ENCODE assay signal across 19 cellular contexts in the genomic region with DNA sequence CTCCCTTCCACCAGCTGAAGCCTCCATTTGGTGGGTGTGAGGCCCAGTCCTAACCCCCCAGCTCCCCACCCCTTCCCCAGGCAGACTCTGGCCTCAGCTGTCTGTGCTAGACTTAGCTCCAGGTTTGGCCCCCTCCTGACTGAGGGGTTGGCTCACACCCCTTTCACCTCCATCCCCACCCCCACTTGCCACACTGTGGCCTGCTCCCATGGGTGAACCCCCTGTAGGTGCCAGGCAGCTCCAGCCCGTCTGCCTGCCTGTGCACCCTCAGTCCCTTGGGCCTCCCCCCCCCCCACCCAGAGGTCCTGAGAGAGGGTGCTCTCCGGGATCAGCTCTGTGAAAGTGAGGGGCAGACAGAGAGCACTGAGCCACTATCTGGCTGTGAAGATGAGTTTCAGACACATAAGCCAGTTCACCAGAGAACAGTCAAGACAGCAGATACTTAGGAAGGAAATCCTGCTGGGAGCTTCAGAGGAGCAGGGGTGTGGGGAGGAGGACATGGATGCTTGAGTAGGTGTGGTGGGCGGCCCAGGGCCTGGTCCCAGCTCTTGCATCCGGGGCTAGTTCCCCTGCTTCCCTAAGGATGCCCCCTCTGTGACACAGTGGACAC. TPM values are rescaled to one million over a fixed set of nuclear protein-coding genes. Genes with fewer than 3 reads are reported as not detected.
DNase-seq lines count a peak whose midpoint lies in the region; ATAC-seq, FAIRE-seq and TF ChIP-seq lines count a peak whose summit lies in the region.
"Had no signal": no experiment of that assay in that cellular context is flagged by ENCODE, and none has a peak within 500 bp of the region (broad histone marks: within the 10 kb centered on the region; RNA-seq: fewer than 3 reads in every experiment).

No MANE protein-coding gene starts in this region.

- CTCF ChIA-PET in K562 (lab: Yijun Ruan, JAX; ENCODE audit: low intra/inter-chr PET ratio) (interaction anchor here (1.3 kb wide), 1 partner anchor 203 kb away, joined by 7 read pairs; no protein-coding TSS in a partner anchor), HepG2 (lab: Yijun Ruan, JAX; ENCODE audit: low intra/inter-chr PET ratio, low total read pairs) (no interaction called here)

- H3K4me1 ChIP-seq in BLaER1 (peaks cover 58% of the 10 kb centered on the region), K562 (replicated peaks in 1 of 2; ENCODE audit: control insufficient read depth in 2 of 2, insufficient read depth in 2 of 2, low read length in 2 of 2) (peaks cover 0 to 33% of the 10 kb centered on the region in 2 experiments; a peak in 3 of 5 replicates), HepG2 (ENCODE audit: insufficient read depth, low read length) (peaks cover 14% of the 10 kb centered on the region), testis (peaks cover 26% of the 10 kb centered on the region)

- no peak overlapping the region for H2AFZ ChIP-seq in K562 (ENCODE audit: low read depth, low read length)
- H2AFZ ChIP-seq in HepG2 (ENCODE audit: low read length): no peak overlapping the region

- H3K9me1 ChIP-seq in K562 (ENCODE audit: control insufficient read depth, insufficient read depth, low read length): no peaks in the 10 kb centered on the region

- POLR2A ChIA-PET in K562 (lab: Yijun Ruan, JAX) (interaction anchor here (0.6 to 49.7 kb wide), 21 partner anchors 3 to 850 kb away, joined by 3 to 1041 read pairs (median 4); a partner anchor contains a TSS), HepG2 (lab: Yijun Ruan, JAX) (no interaction called here)

- TF ChIP-seq RAD21 in K562 (CRISPR knock-in tag; conservative IDR thresholded peaks at IDR 0.05 in 1 of 2, IDR thresholded peaks at IDR 0.05 in 1 of 2) (no peak), HepG2 (CRISPR knock-in tag; IDR thresholded peaks at IDR 0.05) (no peak)

- peaks cover 2% of the 10 kb centered on the region for H3K36me3 Mint-ChIP-seq in mesothelial cell of epicardium

- TF ChIP-seq EP300 in K562 (IDR thresholded peaks at IDR 0.05; ENCODE audit: low read length): no peak
- TF ChIP-seq EP300 in HepG2 (IDR thresholded peaks at IDR 0.05; ENCODE audit: low read depth in 2 of 2, low read length in 2 of 2): no peak
- TF ChIP-seq EP300 in HepG2 (CRISPR knock-in tag; IDR thresholded peaks at IDR 0.05; ENCODE audit: borderline replicate concordance): no peak

- H3K4me2 ChIP-seq in BLaER1: peak overlapping the region; percentile 19; the same call in 1 of the 2 replicates
- H3K4me2 ChIP-seq in K562 (ENCODE audit: insufficient read depth, low read length): no peak overlapping the region
- no peak overlapping the region for H3K4me2 ChIP-seq in HepG2 (ENCODE audit: low read depth, low read length)

- no peaks in the 10 kb centered on the region for H3K9me3 Mint-ChIP-seq in mesothelial cell of epicardium
- H3K9me3 Mint-ChIP-seq: CD4-positive, alpha-beta T cell had no signal

- no peak overlapping the region for H3K27ac ChIP-seq in BLaER1
- no peak overlapping the region for H3K27ac ChIP-seq in K562 (ENCODE audit: extremely low read depth, low read depth, low read length)
- no peak overlapping the region for H3K27ac ChIP-seq in HepG2 (ENCODE audit: extremely low read length, insufficient read depth, low read length)
- H3K27ac ChIP-seq in testis: peak overlapping the region; percentile 44 to 53

- H4K20me1 ChIP-seq in BLaER1: peaks cover 20% of the 10 kb centered on the region; the same call in 1 of the 2 replicates
- peaks cover 28% of the 10 kb centered on the region for H4K20me1 ChIP-seq in K562 (replicated peaks; ENCODE audit: control insufficient read depth, insufficient read depth, low read length)
- H4K20me1 ChIP-seq in HepG2 (ENCODE audit: insufficient read depth, low read length): no peaks in the 10 kb centered on the region

- TF ChIP-seq POLR2A in K562 (conservative IDR thresholded peaks at IDR 0.05): no peak
- no peak for TF ChIP-seq POLR2A in HepG2 (IDR thresholded peaks at IDR 0.05; ENCODE audit: insufficient read depth in 1 of 2, low read depth in 2 of 2, low read length in 2 of 2)
- TF ChIP-seq POLR2A in testis (IDR thresholded peaks at IDR 0.05): no peak

- no peaks in the 10 kb centered on the region for H3K79me2 ChIP-seq in K562 (ENCODE audit: control insufficient read depth, insufficient read depth, low read length)
- no peaks in the 10 kb centered on the region for H3K79me2 ChIP-seq in HepG2 (ENCODE audit: insufficient read depth, low read length)

- H3K4me3 ChIP-seq in BLaER1 (no peak overlapping the region), K562 (no peak overlapping the region), HepG2 (replicated peaks in 1 of 3; ENCODE audit: insufficient read depth in 1 of 3, low read depth in 2 of 3, low read length in 3 of 3) (no peak overlapping the region), testis (no peak overlapping the region)
- H3K4me3 ChIP-seq: MG63 had no signal

- no peak overlapping the region for H3K4me3 Mint-ChIP-seq in mesothelial cell of epicardium
- H3K4me3 Mint-ChIP-seq: CD4-positive, alpha-beta T cell had no signal

- H3K9ac ChIP-seq in BLaER1 (no peak overlapping the region), K562 (ENCODE audit: insufficient read depth in 1 of 2, low read depth in 2 of 2, low read length in 2 of 2) (peak overlapping the region in 1 of 2 experiments; percentile 39; a peak in 2 of 4 replicates), HepG2 (ENCODE audit: insufficient read depth, low read depth, low read length) (no peak overlapping the region)

- H3K9me3 ChIP-seq in BLaER1 (no peaks in the 10 kb centered on the region), K562 (replicated peaks; ENCODE audit: control insufficient read depth, insufficient read depth, low read depth, low read length) (no peaks in the 10 kb centered on the region), HepG2 (ENCODE audit: low read length) (no peaks in the 10 kb centered on the region), testis (no peaks in the 10 kb centered on the region)
- H3K9me3 ChIP-seq: MG63 had no signal

- peaks cover 16% of the 10 kb centered on the region for H3K36me3 ChIP-seq in BLaER1
- H3K36me3 ChIP-seq in K562 (ENCODE audit: control insufficient read depth, insufficient read depth, low read length): no peaks in the 10 kb centered on the region
- H3K36me3 ChIP-seq in HepG2 (replicated peaks in 1 of 2; ENCODE audit: control insufficient read depth in 1 of 2, insufficient read depth in 2 of 2, low read length in 2 of 2): no peaks in the 10 kb centered on the region
- H3K36me3 ChIP-seq in testis (ENCODE audit: low read depth, missing control alignments): no peaks in the 10 kb centered on the region
- H3K36me3 ChIP-seq: MG63 had no signal

- FAIRE-seq in K562 (lab: Jason Lieb, UNC) (no peak), HepG2 (lab: Jason Lieb, UNC) (no peak)
- FAIRE-seq: GM18507, H54, HTR-8/SVneo had no signal

- ATAC-seq in K562 (peak; percentile 6), HepG2 (peak; percentile 8)
- ATAC-seq: PC-3 had no signal

- 18% methylated on average over 4 of the region's 4 CpGs for WGBS in K562 (ENCODE audit: insufficient coverage, low coverage, missing lambda C conversion rate)
- WGBS in HepG2 (ENCODE audit: low lambda C conversion rate): 60% methylated on average over 3 of the region's 4 CpGs
- WGBS in testis, 2 donors: 67 to 70% methylated on average over 2 to 4 of the region's 4 CpGs

- H3K4me1 Mint-ChIP-seq in mesothelial cell of epicardium: peaks cover 10% of the 10 kb centered on the region

- TF ChIP-seq CTCF in K562 (IDR thresholded peaks at IDR 0.05 in 2 of 3, conservative IDR thresholded peaks at IDR 0.05 in 1 of 3; ENCODE audit: insufficient read depth in 2 of 3, low read depth in 1 of 3, low read length in 3 of 3): no peak
- TF ChIP-seq CTCF in HepG2 (CRISPR knock-in tag; IDR thresholded peaks at IDR 0.05): no peak
- TF ChIP-seq CTCF in testis (IDR thresholded peaks at IDR 0.05): no peak
- no peak for TF ChIP-seq CTCF in mesothelial cell of epicardium (IDR thresholded peaks at IDR 0.05; ENCODE audit: unreplicated experiment)

- BruUV-seq in K562 (replicated peaks; lab: Mats Ljungman, UMichigan): no TSS peak
- BruUV-seq in HepG2 (replicated peaks; lab: Mats Ljungman, UMichigan): no TSS peak

- in situ Hi-C loops in K562 (cut with MboI): no loop called here
- in situ Hi-C loops in HepG2 (cut with HindIII; ENCODE audit: extremely low pct_ligation_motif_present, low pct_unique_long_range_greater_than_20kb): no loop called here

- no peaks in the 10 kb centered on the region for H3K27me3 Mint-ChIP-seq in mesothelial cell of epicardium (ENCODE audit: low read depth)
- H3K27me3 Mint-ChIP-seq: CD4-positive, alpha-beta T cell had no signal

- H3K27ac Mint-ChIP-seq in mesothelial cell of epicardium: no peak overlapping the region
- H3K27ac Mint-ChIP-seq: CD4-positive, alpha-beta T cell had no signal

- intact Hi-C loops in K562 (cut with micrococcal nuclease): no loop called here
- intact Hi-C loops in HepG2 (cut with micrococcal nuclease; ENCODE audit: unreplicated experiment): no loop called here
- intact Hi-C loops in testis (cut with DNase I; ENCODE audit: low total_unique reads): no loop called here

- H3K27me3 ChIP-seq in BLaER1 (no peaks in the 10 kb centered on the region), K562 (ENCODE audit: control insufficient read depth in 2 of 2, insufficient read depth in 2 of 2, low read length in 2 of 2) (no peaks in the 10 kb centered on the region), HepG2 (ENCODE audit: control insufficient read depth in 1 of 2, insufficient read depth in 2 of 2, low read length in 2 of 2) (no peaks in the 10 kb centered on the region), testis (no peaks in the 10 kb centered on the region)
- H3K27me3 ChIP-seq: MG63 had no signal

- DNase-seq in K562 (ENCODE audit: extremely low read depth in 1 of 4, low spot score in 3 of 4): no peak
- no peak for DNase-seq in HepG2 (ENCODE audit: low spot score)
- no peak for DNase-seq in testis
- DNase-seq in NCI-H2081 (lab: John Stamatoyannopoulos, UW): no peak
- no peak for DNase-seq in kidney tubule cell (ENCODE audit: low spot score)
- DNase-seq in mesothelial cell of epicardium (ENCODE audit: low spot score in 2 of 2, unreplicated experiment in 2 of 2): no peak
- DNase-seq: CD4-positive, alpha-beta T cell; DMS53; KG1; MG63; NCI-H146; NCI-H1930; NCI-H524 treated with DMSO at 0.1 percent for 48 hours; NCI-H774; PC-3 had no signal

RNA-seq across cellular contexts. Expression of a gene that starts 36.2 kb away (rescaled TPM):
- 103 and 226 TPM in 2 replicates for total RNA-seq in K562 (2011; cell fraction: chromatin; rRNA removed; ENCODE audit: low replicate concordance)
- total RNA-seq in K562 (2011; cell fraction: nucleolus; rRNA removed): 122 and 135 TPM in 2 replicates
- 120 and 153 TPM in 2 replicates for total RNA-seq in K562 (2011; cell fraction: nucleoplasm; rRNA removed)
- total RNA-seq in K562 (2014; rRNA removed) (132 and 153 TPM in 2 replicates), K562 (2014; rRNA removed; fragmentation: Illumina TruSeq; extraction: Trizol) (33.1 and 36.9 TPM in 2 replicates), K562 (2015; rRNA removed; fragmentation: Illumina TruSeq; extraction: Trizol) (74.6 and 75.0 TPM in 2 replicates), K562 (2021) (157 and 159 TPM in 2 replicates), HepG2 (2016; rRNA removed; fragmentation: Illumina TruSeq; extraction: Trizol) (19.6 and 20.4 TPM in 2 replicates), testis (10 to 100 TPM; 22.4 to 22.7 TPM), mesothelial cell of epicardium (32.0 to 35.4 TPM (median 34.6 TPM) in 3 replicates)
- polyA plus RNA-seq in K562 (2011; rRNA removed) (64.0 and 73.1 TPM in 2 replicates), K562 (2014; fragmentation: Illumina TruSeq; extraction: Trizol) (53.8 and 92.1 TPM in 2 replicates), K562 (2014; fragmentation: Nextera tagmentation; extraction: Ambion mirVana) (1 to 10 TPM; 2.1 to 4.5 TPM), K562 (2014; rRNA removed) (110 and 121 TPM in 2 replicates), HepG2 (2011; rRNA removed) (11.0 and 14.4 TPM in 2 replicates), testis (ENCODE audit: insufficient read depth, low read depth, low replicate concordance) (17.4 TPM)
- 74.8 and 124 TPM in 2 replicates for polyA plus RNA-seq in K562 (2011; cell fraction: cytosol; rRNA removed)
- polyA plus RNA-seq in K562 (2011; cell fraction: nucleus; rRNA removed): 187 and 284 TPM in 2 replicates
- 81.6 and 118 TPM in 2 replicates for polyA plus RNA-seq in K562 (2012)
- 29.5 and 43.3 TPM in 2 replicates for polyA minus RNA-seq in K562 (2011; rRNA and poly(A)+ RNA removed)
- 53.3 and 68.1 TPM in 2 replicates for polyA minus RNA-seq in K562 (2011; cell fraction: cytosol; rRNA and poly(A)+ RNA removed)
- polyA minus RNA-seq in K562 (2011; cell fraction: nucleus; rRNA and poly(A)+ RNA removed): 34.9 and 45.5 TPM in 2 replicates
- 1.8 TPM in 2 replicates for total RNA-seq in HepG2 (2016; cell fraction: cytosol; rRNA removed; fragmentation: Illumina TruSeq; extraction: Trizol; ENCODE audit: low read depth)
- total RNA-seq in HepG2 (2016; cell fraction: insoluble cytoplasmic fraction; rRNA removed; fragmentation: Illumina TruSeq; extraction: Trizol): 19.5 and 19.8 TPM in 2 replicates
- total RNA-seq in HepG2 (2016; cell fraction: membrane; rRNA removed; fragmentation: Illumina TruSeq; extraction: Trizol): 5.8 and 7.5 TPM in 2 replicates
- total RNA-seq in HepG2 (2016; cell fraction: nucleus; rRNA removed; fragmentation: Illumina TruSeq; extraction: Trizol): 13.2 and 13.5 TPM in 2 replicates
- 8.9 and 10.5 TPM in 2 replicates for polyA plus RNA-seq in HepG2 (2011; cell fraction: cytosol; rRNA removed)
- 51.0 and 62.2 TPM in 2 replicates for polyA plus RNA-seq in HepG2 (2011; cell fraction: nucleus; rRNA removed)
- 7.7 and 10.0 TPM in 2 replicates for polyA plus RNA-seq in HepG2 (2012)
- polyA plus RNA-seq in HepG2 (2016; cell fraction: cytosol; fragmentation: Illumina TruSeq; extraction: Trizol; ENCODE audit: low read depth): 1.2 and 1.9 TPM in 2 replicates
- polyA plus RNA-seq in HepG2 (2016; cell fraction: insoluble cytoplasmic fraction; fragmentation: Illumina TruSeq; extraction: Trizol; ENCODE audit: low read depth): 11.3 and 12.7 TPM in 2 replicates
- polyA plus RNA-seq in HepG2 (2016; cell fraction: membrane; fragmentation: Illumina TruSeq; extraction: Trizol; ENCODE audit: low read depth): 3.0 and 4.1 TPM in 2 replicates
- 19.5 and 30.2 TPM in 2 replicates for polyA plus RNA-seq in HepG2 (2016; cell fraction: nucleus; fragmentation: Illumina TruSeq; extraction: Trizol; ENCODE audit: insufficient read depth, low read depth)
- polyA minus RNA-seq in HepG2 (2011; rRNA and poly(A)+ RNA removed; ENCODE audit: low replicate concordance): 9.9 and 30.7 TPM in 2 replicates
- 9.1 and 9.8 TPM in 2 replicates for polyA minus RNA-seq in HepG2 (2011; cell fraction: cytosol; rRNA and poly(A)+ RNA removed)
- polyA minus RNA-seq in HepG2 (2011; cell fraction: nucleus; rRNA and poly(A)+ RNA removed): 7.8 and 8.6 TPM in 2 replicates

RNA-seq across cellular contexts. Expression of a gene that starts 49.0 kb away (rescaled TPM):
- 220 and 305 TPM in 2 replicates for total RNA-seq in K562 (2011; cell fraction: chromatin; rRNA removed; ENCODE audit: low replicate concordance)
- total RNA-seq in K562 (2011; cell fraction: nucleolus; rRNA removed): 68.7 and 81.2 TPM in 2 replicates
- 142 and 210 TPM in 2 replicates for total RNA-seq in K562 (2011; cell fraction: nucleoplasm; rRNA removed)
- 183 and 249 TPM in 2 replicates for total RNA-seq in K562 (2014; rRNA removed)
- 319 and 370 TPM in 2 replicates for total RNA-seq in K562 (2014; rRNA removed; fragmentation: Illumina TruSeq; extraction: Trizol)
- 283 and 289 TPM in 2 replicates for total RNA-seq in K562 (2015; rRNA removed; fragmentation: Illumina TruSeq; extraction: Trizol)
- total RNA-seq in K562 (2021): 464 and 475 TPM in 2 replicates
- 381 and 575 TPM in 2 replicates for polyA plus RNA-seq in K562 (2011; rRNA removed)
- 168 and 240 TPM in 2 replicates for polyA plus RNA-seq in K562 (2011; cell fraction: cytosol; rRNA removed)
- 236 and 309 TPM in 2 replicates for polyA plus RNA-seq in K562 (2011; cell fraction: nucleus; rRNA removed)
- polyA plus RNA-seq in K562 (2012): 233 and 368 TPM in 2 replicates
- 260 and 350 TPM in 2 replicates for polyA plus RNA-seq in K562 (2014; fragmentation: Illumina TruSeq; extraction: Trizol)
- 10 to 100 TPM; 46.3 to 51.4 TPM for polyA plus RNA-seq in K562 (2014; fragmentation: Nextera tagmentation; extraction: Ambion mirVana)
- polyA plus RNA-seq in K562 (2014; rRNA removed): 146 and 212 TPM in 2 replicates
- 295 and 429 TPM in 2 replicates for polyA minus RNA-seq in K562 (2011; rRNA and poly(A)+ RNA removed)
- polyA minus RNA-seq in K562 (2011; cell fraction: cytosol; rRNA and poly(A)+ RNA removed): 100 and 114 TPM in 2 replicates
- 36.5 and 66.6 TPM in 2 replicates for polyA minus RNA-seq in K562 (2011; cell fraction: nucleus; rRNA and poly(A)+ RNA removed)
- 107 and 154 TPM in 2 replicates for total RNA-seq in HepG2 (2016; rRNA removed; fragmentation: Illumina TruSeq; extraction: Trizol)
- total RNA-seq in HepG2 (2016; cell fraction: cytosol; rRNA removed; fragmentation: Illumina TruSeq; extraction: Trizol; ENCODE audit: low read depth): 39.6 and 40.0 TPM in 2 replicates
- 109 and 140 TPM in 2 replicates for total RNA-seq in HepG2 (2016; cell fraction: insoluble cytoplasmic fraction; rRNA removed; fragmentation: Illumina TruSeq; extraction: Trizol)
- 33.8 and 38.8 TPM in 2 replicates for total RNA-seq in HepG2 (2016; cell fraction: membrane; rRNA removed; fragmentation: Illumina TruSeq; extraction: Trizol)
- total RNA-seq in HepG2 (2016; cell fraction: nucleus; rRNA removed; fragmentation: Illumina TruSeq; extraction: Trizol): 42.1 and 45.3 TPM in 2 replicates
- 92.7 and 114 TPM in 2 replicates for polyA plus RNA-seq in HepG2 (2011; rRNA removed)
- 31.9 and 48.7 TPM in 2 replicates for polyA plus RNA-seq in HepG2 (2011; cell fraction: cytosol; rRNA removed)
- polyA plus RNA-seq in HepG2 (2011; cell fraction: nucleus; rRNA removed): 24.0 TPM in 2 replicates
- 75.2 and 78.0 TPM in 2 replicates for polyA plus RNA-seq in HepG2 (2012)
- polyA plus RNA-seq in HepG2 (2016; cell fraction: cytosol; fragmentation: Illumina TruSeq; extraction: Trizol; ENCODE audit: low read depth): 5.4 and 6.7 TPM in 2 replicates
- 98.7 and 119 TPM in 2 replicates for polyA plus RNA-seq in HepG2 (2016; cell fraction: insoluble cytoplasmic fraction; fragmentation: Illumina TruSeq; extraction: Trizol; ENCODE audit: low read depth)
- 10.3 and 16.3 TPM in 2 replicates for polyA plus RNA-seq in HepG2 (2016; cell fraction: membrane; fragmentation: Illumina TruSeq; extraction: Trizol; ENCODE audit: low read depth)
- 43.1 and 52.9 TPM in 2 replicates for polyA plus RNA-seq in HepG2 (2016; cell fraction: nucleus; fragmentation: Illumina TruSeq; extraction: Trizol; ENCODE audit: insufficient read depth, low read depth)
- 51.6 and 79.2 TPM in 2 replicates for polyA minus RNA-seq in HepG2 (2011; rRNA and poly(A)+ RNA removed; ENCODE audit: low replicate concordance)
- polyA minus RNA-seq in HepG2 (2011; cell fraction: cytosol; rRNA and poly(A)+ RNA removed): 36.6 and 37.6 TPM in 2 replicates
- 25.8 and 27.6 TPM in 2 replicates for polyA minus RNA-seq in HepG2 (2011; cell fraction: nucleus; rRNA and poly(A)+ RNA removed)
- total RNA-seq in testis: 100 to 1,000 TPM in 1 of 2 donors, 10 to 100 TPM in 1; 90.2 to 121 TPM
- polyA plus RNA-seq in testis (ENCODE audit: insufficient read depth, low read depth, low replicate concordance): 143 TPM
- 90.2 to 92.9 TPM (median 90.4 TPM) in 3 replicates for total RNA-seq in mesothelial cell of epicardium

Comparison
In these comparisons a context has a peak if more than half of its experiments do, and no peak if none do; other contexts are left out.
1. H3K27ac ChIP-seq: peak in testis (2 of 2); none in BLaER1 (single experiment), K562 (single experiment) and HepG2 (single experiment).